ENCODE assay signal across 1 cellular context in genomic region chr5:149829954-149830353, GRCh38.
TF ChIP-seq lines count a peak whose summit lies in the region.

No MANE protein-coding gene starts in this region.

TF ChIP-seq in SK-N-SH, 30 proteins besides CTCF, POLR2A, EP300 and RAD21 (continued from another document):
- no peak for TF ChIP-seq REST (IDR thresholded peaks at IDR 0.05; ENCODE audit: low read depth, low read length)
- TF ChIP-seq USF1 (IDR thresholded peaks at IDR 0.05; ENCODE audit: borderline replicate concordance, low read depth) = no peak
- TF ChIP-seq TEAD4 (IDR thresholded peaks at IDR 0.05; ENCODE audit: borderline replicate concordance, insufficient read depth) = no peak
- no peak for TF ChIP-seq EZH2phosphoT487 (IDR thresholded peaks at IDR 0.05; ENCODE audit: borderline replicate concordance, low read depth)
- TF ChIP-seq MAX (IDR thresholded peaks at IDR 0.05; ENCODE audit: low read depth) = no peak
- no peak for TF ChIP-seq MEF2A (IDR thresholded peaks at IDR 0.05; ENCODE audit: borderline replicate concordance, low read depth)
- no peak for TF ChIP-seq CHD2 (IDR thresholded peaks at IDR 0.05; ENCODE audit: low read length, partially characterized antibody)
